ENCODE assay signal across 10 cellular contexts in genomic region chr3:16430717-16431630, GRCh38.
DNase-seq lines count a peak whose midpoint lies in the region; ATAC-seq and TF ChIP-seq lines count a peak whose summit lies in the region.
"Had no signal": no experiment of that assay in that cellular context is flagged by ENCODE, and none has a peak within 500 bp of the region (broad histone marks: within the 10 kb centered on the region; RNA-seq: fewer than 3 reads in every experiment).

No MANE protein-coding gene starts in this region.

- H3K9me3 Mint-ChIP-seq in naive B cell: peaks cover 0 to under 1% (median 0%) of the 10 kb centered on the region in 7 donors
- H3K9me3 Mint-ChIP-seq: activated T-cell treated with anti-CD3 and anti-CD28 coated beads, Interleukin-2, amount 50 U/mL, for 4 hours had no signal

- in situ Hi-C loops in GM18951 (cut with MboI; ENCODE audit: low sequenced_read_pairs, unreplicated experiment): no loop called here

- no peaks in the 10 kb centered on the region for H3K9me3 ChIP-seq in MG63
- H3K9me3 ChIP-seq: neutrophil had no signal

- H3K4me1 Mint-ChIP-seq in naive B cell: peaks cover 48 to 85% (median 77%) of the 10 kb centered on the region in 3 donors

- H3K27me3 ChIP-seq in MG63: no peaks in the 10 kb centered on the region
- H3K27me3 ChIP-seq: neutrophil had no signal

- peaks cover 0 to 5% (median 0%) of the 10 kb centered on the region in 3 donors for H3K27me3 Mint-ChIP-seq in naive B cell

- peak overlapping the region in 5 of 6 donors; percentile 53 to 93 (median 73) for H3K27ac Mint-ChIP-seq in naive B cell

- no peaks in the 10 kb centered on the region; the same call in 1 of the 2 replicates for H3K36me3 ChIP-seq in MG63
- H3K36me3 ChIP-seq: neutrophil had no signal

- DNase-seq in naive B cell: peak; percentile 64
- DNase-seq in Kasumi-1 (lab: John Stamatoyannopoulos, UW): no peak
- no peak for DNase-seq in amygdala (lab: John Stamatoyannopoulos, UW)
- DNase-seq in MG63: no peak
- DNase-seq: activated T-cell treated with anti-CD3 and anti-CD28 coated beads, Interleukin-2, amount 50 U/mL, for 4 hours; dermis blood vessel endothelial cell had no signal

- ATAC-seq in HG02571 (IDR thresholded peaks at IDR 0.05; ENCODE audit: unreplicated experiment): peak; percentile 55
- ATAC-seq in HG03469 (IDR thresholded peaks at IDR 0.05; ENCODE audit: unreplicated experiment): peak; percentile 60
- peak; percentile 57 to 72 for ATAC-seq in naive B cell (ENCODE audit: low read depth in 2 of 2)
- ATAC-seq: activated T-cell treated with anti-CD3 and anti-CD28 coated beads, Interleukin-2, amount 50 U/mL, for 4 hours had no signal

- peak overlapping the region; percentile 39 to 79 (median 72) for H3K4me3 Mint-ChIP-seq in naive B cell
- H3K4me3 Mint-ChIP-seq: activated T-cell treated with anti-CD3 and anti-CD28 coated beads, Interleukin-2, amount 50 U/mL, for 4 hours had no signal

- H3K4me3 ChIP-seq in MG63: no peak overlapping the region

- H3K36me3 Mint-ChIP-seq in naive B cell: peaks cover 9 to 34% of the 10 kb centered on the region in 2 donors

- TF ChIP-seq POLR2A in GM18951 (IDR thresholded peaks at IDR 0.05; ENCODE audit: extremely low read depth, insufficient read depth, insufficient read length): peak; percentile 34
